In genomic region chr6:42720739-42721138, GRCh38 we compare ENCODE assay signal across 2 cellular contexts.
TF ChIP-seq lines count a peak whose summit lies in the region.

No MANE protein-coding gene starts in this region.

TF ChIP-seq in HEK293, 187 proteins besides CTCF, POLR2A, EP300 and RAD21 (continued from another document):
- TF ChIP-seq TSHZ1 (tag by site-specific recombination; IDR thresholded peaks at IDR 0.05; ENCODE audit: borderline replicate concordance) (peak; percentile 16; the same call in 1 of the 2 replicates), ZFHX2 (tag by site-specific recombination; conservative IDR thresholded peaks at IDR 0.05) (peak; percentile 24; the same call in 1 of the 2 replicates), ZFP37 (tag by site-specific recombination; IDR thresholded peaks at IDR 0.05) (peak; percentile 82; the same call in 1 of the 2 replicates), ZNF24 (tag by site-specific recombination; IDR thresholded peaks at IDR 0.05) (0 out of 2 replicates have a peak, but pooled peaks have one; percentile 34), OSR2 (tag by site-specific recombination; IDR thresholded peaks at IDR 0.05) (peak; percentile 57; the same call in 1 of the 2 replicates), ZNF426 (tag by site-specific recombination; IDR thresholded peaks at IDR 0.05) (no peak), ZNF549 (tag by site-specific recombination; IDR thresholded peaks at IDR 0.05) (peak; percentile 57; the same call in 1 of the 2 replicates), PRDM4 (tag by site-specific recombination; IDR thresholded peaks at IDR 0.05) (no peak), ZNF341 (tag by site-specific recombination; IDR thresholded peaks at IDR 0.05; ENCODE audit: low read depth) (peak; percentile 81), ZNF792 (tag by site-specific recombination; IDR thresholded peaks at IDR 0.05) (peak; percentile 89; the same call in 1 of the 2 replicates), ZNF544 (tag by site-specific recombination; IDR thresholded peaks at IDR 0.05) (no peak), ZBTB44 (tag by site-specific recombination; IDR thresholded peaks at IDR 0.05) (peak; percentile 51; the same call in 1 of the 2 replicates), SP7 (tag by site-specific recombination; IDR thresholded peaks at IDR 0.05) (peak; percentile 93), ZNF138 (tag by site-specific recombination; IDR thresholded peaks at IDR 0.05; ENCODE audit: borderline replicate concordance) (no peak), GLIS1 (tag by site-specific recombination; IDR thresholded peaks at IDR 0.05) (0 out of 2 replicates have a peak, but pooled peaks have one; percentile 8)
- TF ChIP-seq, protein P1, sequence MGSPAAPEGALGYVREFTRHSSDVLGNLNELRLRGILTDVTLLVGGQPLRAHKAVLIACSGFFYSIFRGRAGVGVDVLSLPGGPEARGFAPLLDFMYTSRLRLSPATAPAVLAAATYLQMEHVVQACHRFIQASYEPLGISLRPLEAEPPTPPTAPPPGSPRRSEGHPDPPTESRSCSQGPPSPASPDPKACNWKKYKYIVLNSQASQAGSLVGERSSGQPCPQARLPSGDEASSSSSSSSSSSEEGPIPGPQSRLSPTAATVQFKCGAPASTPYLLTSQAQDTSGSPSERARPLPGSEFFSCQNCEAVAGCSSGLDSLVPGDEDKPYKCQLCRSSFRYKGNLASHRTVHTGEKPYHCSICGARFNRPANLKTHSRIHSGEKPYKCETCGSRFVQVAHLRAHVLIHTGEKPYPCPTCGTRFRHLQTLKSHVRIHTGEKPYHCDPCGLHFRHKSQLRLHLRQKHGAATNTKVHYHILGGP (tag by site-specific recombination; IDR thresholded peaks at IDR 0.05), result no peak

TF ChIP-seq in SK-N-SH treated with all-trans-retinoic acid at 6 μM for 48 hours, 23 proteins besides CTCF, POLR2A, EP300 and RAD21 (continued from another document):
- TF ChIP-seq POU6F1 (CRISPR knock-in tag; IDR thresholded peaks at IDR 0.05; ENCODE audit: borderline replicate concordance, low read depth), result no peak
- TF ChIP-seq ESRRG (CRISPR knock-in tag; IDR thresholded peaks at IDR 0.05), result no peak
- TF ChIP-seq OSR1 (CRISPR knock-in tag; IDR thresholded peaks at IDR 0.05), result no peak
- no peak for TF ChIP-seq ARNTL (CRISPR knock-in tag; IDR thresholded peaks at IDR 0.05; ENCODE audit: borderline replicate concordance, low read depth)
- no peak for TF ChIP-seq ZFP3 (CRISPR knock-in tag; IDR thresholded peaks at IDR 0.05)
- no peak for TF ChIP-seq GLIS3 (CRISPR knock-in tag; IDR thresholded peaks at IDR 0.05)
- no peak for TF ChIP-seq TOX (CRISPR knock-in tag; IDR thresholded peaks at IDR 0.05; ENCODE audit: borderline replicate concordance)
